9 cellular contexts compared by ENCODE assay signal in the genomic region with DNA sequence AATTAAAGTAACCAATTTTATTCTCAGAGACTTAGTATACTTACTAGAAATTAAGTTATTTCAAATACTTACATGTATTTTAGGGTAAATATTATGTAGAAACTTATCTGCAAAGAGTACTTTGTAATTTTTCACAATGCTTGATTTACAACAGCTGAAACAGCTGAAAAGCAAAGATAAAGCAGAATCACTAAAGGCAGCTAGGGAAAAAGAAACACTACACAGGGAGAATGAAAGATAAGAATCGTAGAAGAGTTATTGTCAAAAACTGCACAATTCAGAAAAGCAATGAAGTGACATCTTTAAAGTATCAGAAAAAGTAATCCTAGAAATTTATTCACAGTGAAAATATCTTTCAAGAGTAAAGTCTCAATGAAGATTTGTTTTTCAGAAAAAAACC.
"Had no signal": no experiment of that assay in that cellular context is flagged by ENCODE, and none has a peak within 500 bp of the region (broad histone marks: within the 10 kb centered on the region; RNA-seq: fewer than 3 reads in every experiment).

No MANE protein-coding gene starts in this region.

- DNase-seq: GM23248, GOT3, H7, HFFc6, KG1 had no signal

- ATAC-seq: HCT116, HepG2 had no signal

- H3K9me3 ChIP-seq: HAP-1 had no signal

- H3K27ac ChIP-seq: GM23248, HL-60 had no signal

- FAIRE-seq: HepG2 had no signal

- H2AFZ ChIP-seq: GM23248 had no signal

- H3K4me1 ChIP-seq: HAP-1 had no signal

- H3K4me3 ChIP-seq: GM23248, HAP-1 had no signal

- H3K36me3 ChIP-seq: HAP-1 had no signal

- H3K9ac ChIP-seq: GM23248 had no signal
